Comparison of ENCODE assay signal across 17 cellular contexts in the genomic region with DNA sequence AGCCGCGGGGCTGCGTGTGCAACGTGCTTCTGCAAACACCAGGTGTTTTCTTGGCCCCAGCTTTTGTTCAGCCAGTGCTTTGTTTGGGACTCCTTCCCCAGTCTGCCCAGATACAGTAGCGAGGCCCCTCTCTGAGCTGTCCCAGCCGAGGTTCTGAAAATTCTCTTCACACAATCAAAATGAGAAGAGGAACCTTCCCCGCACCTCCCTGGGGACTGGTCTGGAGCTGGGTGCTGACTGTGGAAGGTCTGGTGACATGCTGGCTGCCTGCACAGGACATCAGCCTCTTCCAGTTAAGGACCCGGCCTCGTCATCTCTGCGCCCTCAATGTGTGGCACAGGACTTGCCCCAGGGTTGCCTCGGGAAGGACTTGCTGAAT. TPM values are rescaled to one million over a fixed set of nuclear protein-coding genes. Genes with fewer than 3 reads are reported as not detected.
A peak's percentile ranks its signal among the peaks of the same experiment; 100 is the strongest.
DNase-seq lines count a peak whose midpoint lies in the region; ATAC-seq and TF ChIP-seq lines count a peak whose summit lies in the region.
"Had no signal": no experiment of that assay in that cellular context is flagged by ENCODE, and none has a peak within 500 bp of the region (broad histone marks: within the 10 kb centered on the region; RNA-seq: fewer than 3 reads in every experiment).

No MANE protein-coding gene starts in this region.

- no peaks in the 10 kb centered on the region for H3K36me3 Mint-ChIP-seq in neural progenitor cell
- H3K36me3 Mint-ChIP-seq in activated T-helper 1 cell treated with anti-CD3 and anti-CD28 coated beads, Interleukin-12 subunit alpha, Interleukin-12 subunit beta, Interleukin-2, Interleukin-4 antibody, amounts not matched to agents 30 ng/mL and 10 ng/mL and 1 ng/mL, durations not matched to agents 14 hours and 24 hours and 36 hours (ENCODE audit: low read depth) = no peaks in the 10 kb centered on the region

- no peaks in the 10 kb centered on the region for H3K9me3 Mint-ChIP-seq in neural progenitor cell
- H3K9me3 Mint-ChIP-seq in activated T-helper 1 cell treated with anti-CD3 and anti-CD28 coated beads, Interleukin-12 subunit alpha, Interleukin-12 subunit beta, Interleukin-2, Interleukin-4 antibody, amounts not matched to agents 30 ng/mL and 10 ng/mL and 1 ng/mL, durations not matched to agents 14 hours and 24 hours and 36 hours = no peaks in the 10 kb centered on the region
- H3K9me3 Mint-ChIP-seq: activated CD4-positive, alpha-beta T cell treated with anti-CD3 and anti-CD28 coated beads, Interleukin-2, amount 10 ng/mL, durations not matched to agents 7 days and 5 days; central memory CD8-positive, alpha-beta T cell had no signal

- H3K4me1 ChIP-seq in Karpas-422 (ENCODE audit: low read length) (peaks cover 11% of the 10 kb centered on the region), neural progenitor cell (no peaks in the 10 kb centered on the region)
- H3K4me1 ChIP-seq: psoas muscle had no signal

- H4K20me1 ChIP-seq in Karpas-422 (ENCODE audit: insufficient read depth, low read depth, low read length) (no peaks in the 10 kb centered on the region), neural progenitor cell (ENCODE audit: low read depth) (no peaks in the 10 kb centered on the region)

- H3K27me3 ChIP-seq in Karpas-422 (ENCODE audit: low read length) (no peaks in the 10 kb centered on the region), neural progenitor cell (peaks cover 78% of the 10 kb centered on the region)

- ATAC-seq in activated CD4-positive, CD25-positive, alpha-beta regulatory T cell treated with anti-CD3 and anti-CD28 coated beads, Interleukin-2, amount 50 U/mL, for 24 hours = no peak
- ATAC-seq: HCT116, psoas muscle had no signal

- peaks cover 11% of the 10 kb centered on the region for H3F3A ChIP-seq in neural progenitor cell (ENCODE audit: low read depth)

- peak overlapping the region; percentile 43 for H3K4me3 Mint-ChIP-seq in neural progenitor cell
- no peak overlapping the region for H3K4me3 Mint-ChIP-seq in activated T-helper 1 cell treated with anti-CD3 and anti-CD28 coated beads, Interleukin-12 subunit alpha, Interleukin-12 subunit beta, Interleukin-2, Interleukin-4 antibody, amounts not matched to agents 30 ng/mL and 10 ng/mL and 1 ng/mL, durations not matched to agents 14 hours and 24 hours and 36 hours
- H3K4me3 Mint-ChIP-seq: central memory CD8-positive, alpha-beta T cell had no signal

- H3K36me3 ChIP-seq in Karpas-422 (ENCODE audit: insufficient read depth, low read length) (no peaks in the 10 kb centered on the region), neural progenitor cell (no peaks in the 10 kb centered on the region)

- H3K4me2 ChIP-seq in Karpas-422 (ENCODE audit: low read depth, low read length, poor library complexity, severe bottlenecking) (no peak overlapping the region), neural progenitor cell (no peak overlapping the region)

- no peak overlapping the region; the same call in 1 of the 2 replicates for H3K4me3 ChIP-seq in Karpas-422 (ENCODE audit: low read length)
- H3K4me3 ChIP-seq in neural progenitor cell = no peak overlapping the region
- H3K4me3 ChIP-seq: psoas muscle had no signal

- H3K27ac ChIP-seq in Karpas-422 (ENCODE audit: low read length) (no peak overlapping the region), neural progenitor cell (no peak overlapping the region)
- H3K27ac ChIP-seq: psoas muscle had no signal

- DNase-seq in NCI-H345 (lab: John Stamatoyannopoulos, UW) = peak; percentile 62
- DNase-seq in NCI-H345 treated with DMSO at 0.1 percent for 48 hours (lab: John Stamatoyannopoulos, UW; ENCODE audit: unreplicated experiment) = no peak
- DNase-seq in GM20000 (ENCODE audit: low spot score) = peak; percentile 81
- peak; percentile 87 for DNase-seq in Karpas-422
- peak; percentile 31 for DNase-seq in neural progenitor cell (ENCODE audit: low spot score)
- DNase-seq in NK-92 treated with Interleukin-12 subunit alpha and Interleukin-12 subunit beta, amount 100 ng/mL, for 24 hours (lab: John Stamatoyannopoulos, UW) = no peak
- DNase-seq in activated T-helper 1 cell treated with anti-CD3 and anti-CD28 coated beads, Interleukin-12 subunit alpha, Interleukin-12 subunit beta, Interleukin-2, Interleukin-4 antibody, amounts not matched to agents 30 ng/mL and 10 ng/mL and 1 ng/mL, durations not matched to agents 14 hours and 24 hours and 36 hours (ENCODE audit: low spot score) = no peak
- DNase-seq: activated CD4-positive, alpha-beta T cell treated with anti-CD3 and anti-CD28 coated beads, Interleukin-2, amount 10 ng/mL, durations not matched to agents 7 days and 5 days; activated naive CD4-positive, alpha-beta T cell; DMS79 treated with DMSO at 0.1 percent for 48 hours; NCI-H748 treated with DMSO at 0.1 percent for 48 hours; psoas muscle; stimulated activated CD4-positive, alpha-beta T cell treated with anti-CD3 and anti-CD28 coated beads, Interleukin-4, amount 100 ng/mL, for 24 hours had no signal

- no peak overlapping the region for H3K27ac Mint-ChIP-seq in neural progenitor cell
- H3K27ac Mint-ChIP-seq in activated T-helper 1 cell treated with anti-CD3 and anti-CD28 coated beads, Interleukin-12 subunit alpha, Interleukin-12 subunit beta, Interleukin-2, Interleukin-4 antibody, amounts not matched to agents 30 ng/mL and 10 ng/mL and 1 ng/mL, durations not matched to agents 14 hours and 24 hours and 36 hours = no peak overlapping the region
- H3K27ac Mint-ChIP-seq: activated CD4-positive, alpha-beta T cell treated with anti-CD3 and anti-CD28 coated beads, Interleukin-2, amount 10 ng/mL, durations not matched to agents 7 days and 5 days had no signal

- peaks cover 35% of the 10 kb centered on the region for H3K27me3 Mint-ChIP-seq in neural progenitor cell (ENCODE audit: insufficient read depth, low read depth)
- peaks cover 27% of the 10 kb centered on the region for H3K27me3 Mint-ChIP-seq in activated T-helper 1 cell treated with anti-CD3 and anti-CD28 coated beads, Interleukin-12 subunit alpha, Interleukin-12 subunit beta, Interleukin-2, Interleukin-4 antibody, amounts not matched to agents 30 ng/mL and 10 ng/mL and 1 ng/mL, durations not matched to agents 14 hours and 24 hours and 36 hours (ENCODE audit: insufficient read depth)

- intact Hi-C loops in activated T-helper 1 cell treated with anti-CD3 and anti-CD28 coated beads, Interleukin-12 subunit alpha, Interleukin-12 subunit beta, Interleukin-2, Interleukin-4 antibody, amounts not matched to agents 30 ng/mL and 10 ng/mL and 1 ng/mL, durations not matched to agents 14 hours and 24 hours and 36 hours (cut with micrococcal nuclease) = no loop called here

- no peak overlapping the region for H3K9ac ChIP-seq in Karpas-422 (ENCODE audit: low read length)
- H3K9ac ChIP-seq in neural progenitor cell = no peak overlapping the region

- TF ChIP-seq CTCF in GM20000 (IDR thresholded peaks at IDR 0.05; ENCODE audit: extremely low read depth, missing control alignments) = no peak
- TF ChIP-seq CTCF in neural progenitor cell (IDR thresholded peaks at IDR 0.05) = no peak

- no peaks in the 10 kb centered on the region for H3K79me2 ChIP-seq in Karpas-422 (ENCODE audit: low read length)
- no peaks in the 10 kb centered on the region for H3K79me2 ChIP-seq in neural progenitor cell (ENCODE audit: low read depth)

- H3K9me2 ChIP-seq in Karpas-422 (replicated peaks; ENCODE audit: insufficient read depth, low read length) = no peaks in the 10 kb centered on the region

- H3K9me3 ChIP-seq in Karpas-422 (ENCODE audit: low read length) = no peaks in the 10 kb centered on the region
- H3K9me3 ChIP-seq in neural progenitor cell (ENCODE audit: low read depth) = no peaks in the 10 kb centered on the region
- H3K9me3 ChIP-seq: psoas muscle had no signal

- peaks cover 11% of the 10 kb centered on the region for H3K4me1 Mint-ChIP-seq in neural progenitor cell
- no peaks in the 10 kb centered on the region for H3K4me1 Mint-ChIP-seq in activated T-helper 1 cell treated with anti-CD3 and anti-CD28 coated beads, Interleukin-12 subunit alpha, Interleukin-12 subunit beta, Interleukin-2, Interleukin-4 antibody, amounts not matched to agents 30 ng/mL and 10 ng/mL and 1 ng/mL, durations not matched to agents 14 hours and 24 hours and 36 hours (ENCODE audit: low read depth)

- no peak overlapping the region for H2AFZ ChIP-seq in Karpas-422 (ENCODE audit: low read length)
- no peak overlapping the region for H2AFZ ChIP-seq in neural progenitor cell (replicated peaks)

RNA-seq across cellular contexts. Expression of a gene that starts 4.2 kb away (rescaled TPM):
- total RNA-seq in Karpas-422 (2014; rRNA removed; shearing (Covaris generic); ENCODE audit: low replicate concordance) = 0.37 and 0.40 TPM in 2 replicates
- total RNA-seq in neural progenitor cell (ENCODE audit: low replicate concordance) = 0.12 TPM in 1 of 2 replicates, not detected in the other
- total RNA-seq in activated T-helper 1 cell treated with anti-CD3 and anti-CD28 coated beads, Interleukin-12 subunit alpha, Interleukin-12 subunit beta, Interleukin-2, Interleukin-4 antibody, amounts not matched to agents 30 ng/mL and 10 ng/mL and 1 ng/mL, durations not matched to agents 14 hours and 24 hours and 36 hours = not detected in 2 replicates
- total RNA-seq: activated CD4-positive, alpha-beta T cell treated with anti-CD3 and anti-CD28 coated beads, Interleukin-2, amount 10 ng/mL, durations not matched to agents 7 days and 5 days; mesenteric fat pad; psoas muscle had no signal

RNA-seq across cellular contexts. Expression of a gene that starts 13.8 kb away (rescaled TPM):
- 125 and 126 TPM in 2 replicates for total RNA-seq in Karpas-422 (2014; rRNA removed; shearing (Covaris generic); ENCODE audit: low replicate concordance)
- total RNA-seq in neural progenitor cell (ENCODE audit: low replicate concordance) = 57.8 and 81.7 TPM in 2 replicates
- 122 and 123 TPM in 2 replicates for total RNA-seq in activated T-helper 1 cell treated with anti-CD3 and anti-CD28 coated beads, Interleukin-12 subunit alpha, Interleukin-12 subunit beta, Interleukin-2, Interleukin-4 antibody, amounts not matched to agents 30 ng/mL and 10 ng/mL and 1 ng/mL, durations not matched to agents 14 hours and 24 hours and 36 hours

RNA-seq across cellular contexts. Expression of a gene that starts 26.0 kb away (rescaled TPM):
- not detected in 2 replicates for total RNA-seq in Karpas-422 (2014; rRNA removed; shearing (Covaris generic); ENCODE audit: low replicate concordance)
- total RNA-seq in neural progenitor cell (ENCODE audit: low replicate concordance) = not detected in 2 replicates
- total RNA-seq in activated T-helper 1 cell treated with anti-CD3 and anti-CD28 coated beads, Interleukin-12 subunit alpha, Interleukin-12 subunit beta, Interleukin-2, Interleukin-4 antibody, amounts not matched to agents 30 ng/mL and 10 ng/mL and 1 ng/mL, durations not matched to agents 14 hours and 24 hours and 36 hours = not detected in 2 replicates
- total RNA-seq: activated CD4-positive, alpha-beta T cell treated with anti-CD3 and anti-CD28 coated beads, Interleukin-2, amount 10 ng/mL, durations not matched to agents 7 days and 5 days; mesenteric fat pad; psoas muscle had no signal

RNA-seq across cellular contexts. Expression of a gene that starts 26.7 kb away (rescaled TPM):
- total RNA-seq in Karpas-422 (2014; rRNA removed; shearing (Covaris generic); ENCODE audit: low replicate concordance) = not detected in 2 replicates
- total RNA-seq in neural progenitor cell (ENCODE audit: low replicate concordance) = 0.34 TPM in 1 of 2 replicates, not detected in the other
- not detected in 2 replicates for total RNA-seq in activated T-helper 1 cell treated with anti-CD3 and anti-CD28 coated beads, Interleukin-12 subunit alpha, Interleukin-12 subunit beta, Interleukin-2, Interleukin-4 antibody, amounts not matched to agents 30 ng/mL and 10 ng/mL and 1 ng/mL, durations not matched to agents 14 hours and 24 hours and 36 hours
- total RNA-seq: activated CD4-positive, alpha-beta T cell treated with anti-CD3 and anti-CD28 coated beads, Interleukin-2, amount 10 ng/mL, durations not matched to agents 7 days and 5 days; mesenteric fat pad; psoas muscle had no signal

RNA-seq across cellular contexts. Expression of a gene that starts 31.2 kb away (rescaled TPM):
- total RNA-seq in Karpas-422 (2014; rRNA removed; shearing (Covaris generic); ENCODE audit: low replicate concordance) = 0.25 TPM in 1 of 2 replicates, not detected in the other
- not detected in 2 replicates for total RNA-seq in neural progenitor cell (ENCODE audit: low replicate concordance)
- not detected in 2 replicates for total RNA-seq in activated T-helper 1 cell treated with anti-CD3 and anti-CD28 coated beads, Interleukin-12 subunit alpha, Interleukin-12 subunit beta, Interleukin-2, Interleukin-4 antibody, amounts not matched to agents 30 ng/mL and 10 ng/mL and 1 ng/mL, durations not matched to agents 14 hours and 24 hours and 36 hours
- total RNA-seq: activated CD4-positive, alpha-beta T cell treated with anti-CD3 and anti-CD28 coated beads, Interleukin-2, amount 10 ng/mL, durations not matched to agents 7 days and 5 days; mesenteric fat pad; psoas muscle had no signal

Comparison
In these comparisons a context has a peak if more than half of its experiments do, and no peak if none do; other contexts are left out.
1. DNase-seq: peak in NCI-H345 (single experiment), GM20000 (single experiment), Karpas-422 (single experiment) and neural progenitor cell (single experiment); none in NCI-H345 treated with DMSO at 0.1 percent for 48 hours (single experiment), NK-92 treated with Interleukin-12 subunit alpha and Interleukin-12 subunit beta, amount 100 ng/mL, for 24 hours (single experiment) and activated T-helper 1 cell treated with anti-CD3 and anti-CD28 coated beads, Interleukin-12 subunit alpha, Interleukin-12 subunit beta, Interleukin-2, Interleukin-4 antibody, amounts not matched to agents 30 ng/mL and 10 ng/mL and 1 ng/mL, durations not matched to agents 14 hours and 24 hours and 36 hours (single experiment).